1 cellular context compared by ENCODE assay signal in genomic region chr7:47153571-47153970, GRCh38.
TF ChIP-seq lines count a peak whose summit lies in the region.

No MANE protein-coding gene starts in this region.

TF ChIP-seq in GM23338, 12 proteins besides CTCF, POLR2A, EP300 and RAD21 (continued from another document):
- no peak for TF ChIP-seq ZNF462 (CRISPR knock-in tag; IDR thresholded peaks at IDR 0.05)
- TF ChIP-seq STAT1 (IDR thresholded peaks at IDR 0.05; ENCODE audit: unreplicated experiment) = no peak
TF ChIP-seq in GM23338: peak in this region for 0.
